Comparison of ENCODE assay signal across 2 cellular contexts in genomic region chr3:9362731-9363530, GRCh38.
TF ChIP-seq lines count a peak whose summit lies in the region.

TSS of gene THUMPD3 (plus strand) at chr3:9363054. CDS start at chr3:9365069, 2,015 bp downstream.

TF ChIP-seq in IMR-90, 13 proteins besides CTCF, POLR2A, EP300 and RAD21 (continued from another document):
- TF ChIP-seq ELK1 (IDR thresholded peaks at IDR 0.05; ENCODE audit: borderline replicate concordance, low read depth, low read length): no peak; the same call in 1 of the 2 replicates
- no peak for TF ChIP-seq CHD1 (IDR thresholded peaks at IDR 0.05; ENCODE audit: low read depth, low read length)
- peak; percentile 54; the same call in 1 of the 2 replicates for TF ChIP-seq MXI1 (IDR thresholded peaks at IDR 0.05; ENCODE audit: borderline replicate concordance, low read depth, low read length)
- TF ChIP-seq RFX5 (IDR thresholded peaks at IDR 0.05; ENCODE audit: low read depth, low read length): no peak
- TF ChIP-seq MAZ (IDR thresholded peaks at IDR 0.05; ENCODE audit: borderline replicate concordance, low read depth, low read length): peak; percentile 97
- peak; percentile 80 for TF ChIP-seq BHLHE40 (IDR thresholded peaks at IDR 0.05; ENCODE audit: low read depth, low read length)
- no peak for TF ChIP-seq CEBPB (IDR thresholded peaks at IDR 0.05; ENCODE audit: low read depth, low read length)

TF ChIP-seq in PFSK-1, 5 proteins besides CTCF, POLR2A, EP300 and RAD21 (continued from another document):
- TF ChIP-seq SIN3A (IDR thresholded peaks at IDR 0.05; ENCODE audit: borderline replicate concordance, insufficient read depth, low read length): peak; percentile 60; the same call in 1 of the 2 replicates
